ENCODE assay signal across 8 cellular contexts in genomic region chr1:224929335-224930237, GRCh38. TPM values are rescaled to one million over a fixed set of nuclear protein-coding genes. Genes with fewer than 3 reads are reported as not detected.
DNase-seq lines count a peak whose midpoint lies in the region; ATAC-seq lines count a peak whose summit lies in the region.

Gene DNAH14, plus strand, starts transcription at chr1:224929675. Its CDS starts 23,028 bp downstream, at chr1:224952703.

- peak; percentile 43 for DNase-seq in GDM1 (lab: John Stamatoyannopoulos, UW)
- peak; percentile 79 for DNase-seq in NCI-H460 (ENCODE audit: extremely low read depth, low read depth)
- DNase-seq in activated T-cell treated with anti-CD3 and anti-CD28 coated beads, Interleukin-2, amount 50 U/mL, for 72 hours, result peak; percentile 21 to 50
- peak; percentile 5 for DNase-seq in germinal center (ENCODE audit: low spot score)
- peak; percentile 31 for DNase-seq in non-pigmented ciliary epithelial cell (ENCODE audit: low read depth)
- DNase-seq in effector CD8-positive, alpha-beta T cell (lab: John Stamatoyannopoulos, UW), result no peak
- DNase-seq in NAMALWA (ENCODE audit: low spot score), result no peak

- peaks cover 18 to 22% of the 10 kb centered on the region in 2 donors for H3K36me3 Mint-ChIP-seq in activated T-cell treated with anti-CD3 and anti-CD28 coated beads, Interleukin-2, amount 50 U/mL, for 72 hours (ENCODE audit: insufficient read depth in 2 of 2)

- peak; percentile 58 for ATAC-seq in HG02763 (IDR thresholded peaks at IDR 0.05; ENCODE audit: unreplicated experiment)
- ATAC-seq in activated T-cell treated with anti-CD3 and anti-CD28 coated beads, Interleukin-2, amount 50 U/mL, for 72 hours (replicated peaks in 1 of 2), result peak; percentile 77 to 80

- no peaks in the 10 kb centered on the region for H3K4me1 Mint-ChIP-seq in activated T-cell treated with anti-CD3 and anti-CD28 coated beads, Interleukin-2, amount 50 U/mL, for 72 hours (ENCODE audit: low read depth)

- no peak within 1 kb of the TSS for H3K27ac Mint-ChIP-seq in activated T-cell treated with anti-CD3 and anti-CD28 coated beads, Interleukin-2, amount 50 U/mL, for 72 hours

- H3K4me3 Mint-ChIP-seq in activated T-cell treated with anti-CD3 and anti-CD28 coated beads, Interleukin-2, amount 50 U/mL, for 72 hours, result peak within 1 kb of the TSS; percentile 66 to 79

- peaks cover 19% of the 10 kb centered on the region for H3K27me3 Mint-ChIP-seq in activated T-cell treated with anti-CD3 and anti-CD28 coated beads, Interleukin-2, amount 50 U/mL, for 72 hours (ENCODE audit: low read depth)

- peaks cover 12 to 14% of the 10 kb centered on the region in 2 donors for H3K9me3 Mint-ChIP-seq in activated T-cell treated with anti-CD3 and anti-CD28 coated beads, Interleukin-2, amount 50 U/mL, for 72 hours

RNA-seq across cellular contexts. Expression of gene DNAH14, which starts in this region (rescaled TPM):
- total RNA-seq in NCI-H460 (2014; rRNA removed; shearing (Covaris generic)), result 106 and 108 TPM in 2 replicates
- polyA plus RNA-seq in NCI-H460 (2014; cell fraction: nucleus; rRNA removed), result 49.4 and 73.1 TPM in 2 replicates
- total RNA-seq in activated T-cell treated with anti-CD3 and anti-CD28 coated beads, Interleukin-2, amount 50 U/mL, for 72 hours, result 1 to 10 TPM; 2.6 to 5.6 TPM

Comparison
In these comparisons a context has a peak if more than half of its experiments do, and no peak if none do; other contexts are left out.
1. RNA of gene DNAH14 (total RNA-seq): 106 to 108 TPM in NCI-H460; 2.6 to 5.6 TPM in activated T-cell treated with anti-CD3 and anti-CD28 coated beads, Interleukin-2, amount 50 U/mL, for 72 hours; every median in the first group is over 10 times any median in the second.
2. DNase-seq: peak in GDM1 (single experiment), NCI-H460 (single experiment), activated T-cell treated with anti-CD3 and anti-CD28 coated beads, Interleukin-2, amount 50 U/mL, for 72 hours (2 of 2), germinal center (single experiment) and non-pigmented ciliary epithelial cell (single experiment); none in effector CD8-positive, alpha-beta T cell (single experiment) and NAMALWA (single experiment).